Comparison of ENCODE assay signal across 25 cellular contexts in the genomic region with DNA sequence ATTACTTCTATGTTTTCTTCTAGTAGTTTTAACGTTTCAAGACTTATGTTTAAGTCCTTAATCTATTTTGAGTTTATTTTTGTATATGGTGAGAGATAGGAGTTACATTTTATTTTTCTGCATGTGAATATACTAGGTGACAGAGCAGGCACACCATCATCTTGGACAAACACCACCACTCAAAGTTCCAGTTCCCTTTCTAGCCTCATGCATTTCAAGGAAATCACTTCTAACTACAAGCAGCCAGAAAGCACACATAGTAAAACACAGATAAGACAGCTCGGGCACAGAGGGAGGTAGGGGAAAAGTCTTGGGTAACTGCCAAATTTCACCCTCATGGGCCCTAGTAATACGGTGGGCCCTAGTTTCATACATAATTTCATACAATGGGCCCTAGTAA.
"Had no signal": no experiment of that assay in that cellular context is flagged by ENCODE, and none has a peak within 500 bp of the region (broad histone marks: within the 10 kb centered on the region; RNA-seq: fewer than 3 reads in every experiment).

No MANE protein-coding gene starts in this region.

- H3K36me3 Mint-ChIP-seq: naive thymus-derived CD4-positive, alpha-beta T cell; natural killer cell treated with Interleukin-12 subunit alpha and Interleukin-12 subunit beta and Interleukin-15 and Interleukin-18, amount 100 ng/mL, for 72 hours; stimulated activated naive B cell treated with anti-CD40 and anti-IgM and Interleukin-4, amounts not matched to agents 10 μg/mL and 1 μg/mL and 100 μg/mL, for 72 hours had no signal

- FAIRE-seq: urothelium cell line had no signal

- H3K4me3 Mint-ChIP-seq: naive thymus-derived CD4-positive, alpha-beta T cell; natural killer cell treated with Interleukin-12 subunit alpha and Interleukin-12 subunit beta and Interleukin-15 and Interleukin-18, amount 100 ng/mL, for 72 hours; stimulated activated naive B cell treated with anti-CD40 and anti-IgM and Interleukin-4, amounts not matched to agents 10 μg/mL and 1 μg/mL and 100 μg/mL, for 72 hours had no signal

- H3K4me3 ChIP-seq: hepatocyte, left ventricle myocardium inferior, lung, mucosa of descending colon, ovary, skin epidermis, stomach, testis, thyroid gland, upper lobe of right lung had no signal

- H3K27me3 ChIP-seq: hepatocyte, ovary, stomach, testis, thyroid gland, upper lobe of right lung had no signal

- H3K4me1 Mint-ChIP-seq: naive thymus-derived CD4-positive, alpha-beta T cell; stimulated activated naive B cell treated with anti-CD40 and anti-IgM and Interleukin-4, amounts not matched to agents 10 μg/mL and 1 μg/mL and 100 μg/mL, for 72 hours had no signal

- H3K27ac ChIP-seq: hepatocyte, left ventricle myocardium inferior, ovary, skin epidermis, stomach, testis, thyroid gland, upper lobe of right lung had no signal

- ATAC-seq: mucosa of descending colon; naive thymus-derived CD4-positive, alpha-beta T cell; natural killer cell treated with Interleukin-12 subunit alpha and Interleukin-12 subunit beta and Interleukin-15 and Interleukin-18, amount 100 ng/mL, for 72 hours; right cardiac atrium; sciatic nerve; stimulated activated naive B cell treated with anti-CD40 and anti-IgM and Interleukin-4, amounts not matched to agents 10 μg/mL and 1 μg/mL and 100 μg/mL, for 72 hours; stimulated activated naive CD8-positive, alpha-beta T cell treated with anti-CD3 and anti-CD28 coated beads, Interleukin-15, Interleukin-2, amounts not matched to agents 100 U/mL and 50 U/mL, for 24 hours; upper lobe of right lung had no signal

- H3K4me2 ChIP-seq: hepatocyte had no signal

- H3K27me3 Mint-ChIP-seq: naive thymus-derived CD4-positive, alpha-beta T cell; natural killer cell treated with Interleukin-12 subunit alpha and Interleukin-12 subunit beta and Interleukin-15 and Interleukin-18, amount 100 ng/mL, for 72 hours; progenitor cell of endocrine pancreas; stimulated activated naive B cell treated with anti-CD40 and anti-IgM and Interleukin-4, amounts not matched to agents 10 μg/mL and 1 μg/mL and 100 μg/mL, for 72 hours had no signal

- H3K4me1 ChIP-seq: left ventricle myocardium inferior, stomach, testis, thyroid gland, upper lobe of right lung had no signal

- H3K27ac Mint-ChIP-seq: naive thymus-derived CD4-positive, alpha-beta T cell; natural killer cell treated with Interleukin-12 subunit alpha and Interleukin-12 subunit beta and Interleukin-15 and Interleukin-18, amount 100 ng/mL, for 72 hours; stimulated activated naive B cell treated with anti-CD40 and anti-IgM and Interleukin-4, amounts not matched to agents 10 μg/mL and 1 μg/mL and 100 μg/mL, for 72 hours had no signal

- H3K36me3 ChIP-seq: left ventricle myocardium inferior, ovary, stomach, thyroid gland, upper lobe of right lung had no signal

- H2AFZ ChIP-seq: hepatocyte had no signal

- DNase-seq: islet precursor cell; left ventricle myocardium inferior; midbrain; mucosa of descending colon; naive thymus-derived CD4-positive, alpha-beta T cell; ovary; right cardiac atrium; stimulated activated CD4-positive, alpha-beta T cell treated with anti-CD3 and anti-CD28 coated beads, Interleukin-12 subunit alpha, Interleukin-12 subunit beta, amount 100 ng/mL, for 4 hours; stimulated activated CD4-positive, alpha-beta T cell treated with anti-CD3 and anti-CD28 coated beads, Interleukin-15, amount 100 ng/mL, for 24 hours; stimulated activated CD4-positive, alpha-beta T cell treated with anti-CD3 and anti-CD28 coated beads, Interleukin-2, amount 100 ng/mL, for 24 hours; stimulated activated CD4-positive, alpha-beta T cell treated with anti-CD3 and anti-CD28 coated beads, Interleukin-4, amount 100 ng/mL, for 1 hour; stimulated activated naive B cell treated with anti-CD40 and anti-IgM and Interleukin-4, amounts not matched to agents 10 μg/mL and 1 μg/mL and 100 μg/mL, for 72 hours; stimulated activated naive CD8-positive, alpha-beta T cell treated with anti-CD3 and anti-CD28 coated beads, Interleukin-15, Interleukin-2, amounts not matched to agents 100 U/mL and 50 U/mL, for 24 hours; stomach; testis; thyroid gland; trophoblast cell; upper lobe of right lung had no signal

- H3K79me2 ChIP-seq: hepatocyte had no signal

- H3K9me3 ChIP-seq: left ventricle myocardium inferior, ovary, testis, thyroid gland, upper lobe of right lung had no signal
